In genomic region chr11:8241373-8242112, GRCh38 we compare ENCODE assay signal across 25 cellular contexts. TPM values are rescaled to one million over a fixed set of nuclear protein-coding genes. Genes with fewer than 3 reads are reported as not detected.
"Had no signal": no experiment of that assay in that cellular context is flagged by ENCODE, and none has a peak within 500 bp of the region (broad histone marks: within the 10 kb centered on the region; RNA-seq: fewer than 3 reads in every experiment).

No MANE protein-coding gene starts in this region.

- ATAC-seq: activated CD4-positive, alpha-beta T cell treated with anti-CD3 and anti-CD28 coated beads for 36 hours; heart right ventricle; left cardiac atrium; natural killer cell; sciatic nerve; stimulated activated effector memory CD8-positive, alpha-beta T cell treated with anti-CD3 and anti-CD28 coated beads, Interleukin-12 subunit alpha, Interleukin-12 subunit beta, amount 100 ng/mL, for 72 hours; stimulated activated naive CD8-positive, alpha-beta T cell treated with anti-CD3 and anti-CD28 coated beads, Interleukin-15, amount 100 ng/mL, for 72 hours had no signal

- H3K4me3 Mint-ChIP-seq: activated B cell treated with CpG ODN at 0.5 μM for 24 hours; activated CD4-positive, alpha-beta T cell treated with anti-CD3 and anti-CD28 coated beads for 36 hours; activated naive CD4-positive, alpha-beta T cell treated with anti-CD3 and anti-CD28 coated beads, Interleukin-2, amount 10 ng/mL, durations not matched to agents 7 days and 5 days; natural killer cell; stimulated activated effector memory CD8-positive, alpha-beta T cell treated with anti-CD3 and anti-CD28 coated beads, Interleukin-12 subunit alpha, Interleukin-12 subunit beta, amount 100 ng/mL, for 72 hours; stimulated activated naive CD8-positive, alpha-beta T cell treated with anti-CD3 and anti-CD28 coated beads, Interleukin-15, amount 100 ng/mL, for 72 hours had no signal

- H3K4me3 ChIP-seq: cardiac muscle cell, heart right ventricle, tibial artery had no signal

- H3K27ac ChIP-seq: cardiac muscle cell, heart right ventricle, tibial artery had no signal

- H3K27ac Mint-ChIP-seq: activated B cell treated with CpG ODN at 0.5 μM for 24 hours; activated CD4-positive, alpha-beta T cell treated with anti-CD3 and anti-CD28 coated beads for 36 hours; activated naive CD4-positive, alpha-beta T cell treated with anti-CD3 and anti-CD28 coated beads, Interleukin-2, amount 10 ng/mL, durations not matched to agents 7 days and 5 days; natural killer cell; stimulated activated effector memory CD8-positive, alpha-beta T cell treated with anti-CD3 and anti-CD28 coated beads, Interleukin-12 subunit alpha, Interleukin-12 subunit beta, amount 100 ng/mL, for 72 hours had no signal

- DNase-seq: activated B cell treated with CpG ODN at 0.5 μM for 24 hours; activated CD4-positive, alpha-beta T cell treated with anti-CD3 and anti-CD28 coated beads for 36 hours; activated CD4-positive, alpha-beta T cell treated with anti-CD3 and anti-CD28 coated beads, Interleukin-2, amount 50 U/mL, for 48 hours; activated effector memory CD4-positive, alpha-beta T cell treated with Interleukin-2 at 50 U/mL for 16 hours; activated naive CD4-positive, alpha-beta T cell treated with anti-CD3 and anti-CD28 coated beads, Interleukin-2, amount 10 ng/mL, durations not matched to agents 7 days and 5 days; activated T-cell treated with anti-CD3 and anti-CD28 coated beads, Interleukin-2, amount 50 U/mL, for 48 hours; amygdala; cortex of kidney; heart right ventricle; islet precursor cell; left cardiac atrium; midbrain; natural killer cell; nucleus accumbens; small intestine; stimulated activated CD4-positive, alpha-beta T cell treated with anti-CD3 and anti-CD28 coated beads, Interleukin-2, amount 100 ng/mL, for 24 hours; stimulated activated naive CD8-positive, alpha-beta T cell treated with anti-CD3 and anti-CD28 coated beads, Interleukin-15, amount 100 ng/mL, for 72 hours; T-helper 9 cell; tibial artery had no signal

- H3K36me3 Mint-ChIP-seq: activated naive CD4-positive, alpha-beta T cell treated with anti-CD3 and anti-CD28 coated beads, Interleukin-2, amount 10 ng/mL, durations not matched to agents 7 days and 5 days; natural killer cell; stimulated activated effector memory CD8-positive, alpha-beta T cell treated with anti-CD3 and anti-CD28 coated beads, Interleukin-12 subunit alpha, Interleukin-12 subunit beta, amount 100 ng/mL, for 72 hours had no signal

- H3K4me1 Mint-ChIP-seq: activated B cell treated with CpG ODN at 0.5 μM for 24 hours; activated CD4-positive, alpha-beta T cell treated with anti-CD3 and anti-CD28 coated beads for 36 hours; activated naive CD4-positive, alpha-beta T cell treated with anti-CD3 and anti-CD28 coated beads, Interleukin-2, amount 10 ng/mL, durations not matched to agents 7 days and 5 days; natural killer cell; stimulated activated effector memory CD8-positive, alpha-beta T cell treated with anti-CD3 and anti-CD28 coated beads, Interleukin-12 subunit alpha, Interleukin-12 subunit beta, amount 100 ng/mL, for 72 hours; stimulated activated naive CD8-positive, alpha-beta T cell treated with anti-CD3 and anti-CD28 coated beads, Interleukin-15, amount 100 ng/mL, for 72 hours had no signal

- H3K4me1 ChIP-seq: heart right ventricle, tibial artery had no signal

- H3K9me3 ChIP-seq: heart right ventricle, tibial artery had no signal

- H3K9me3 Mint-ChIP-seq: activated B cell treated with CpG ODN at 0.5 μM for 24 hours; activated naive CD4-positive, alpha-beta T cell treated with anti-CD3 and anti-CD28 coated beads, Interleukin-2, amount 10 ng/mL, durations not matched to agents 7 days and 5 days; natural killer cell; stimulated activated effector memory CD8-positive, alpha-beta T cell treated with anti-CD3 and anti-CD28 coated beads, Interleukin-12 subunit alpha, Interleukin-12 subunit beta, amount 100 ng/mL, for 72 hours; stimulated activated naive CD8-positive, alpha-beta T cell treated with anti-CD3 and anti-CD28 coated beads, Interleukin-15, amount 100 ng/mL, for 72 hours had no signal

- H3K36me3 ChIP-seq: cardiac muscle cell, heart right ventricle, tibial artery had no signal

RNA-seq across cellular contexts. Expression of gene LMO1, which starts 22.1 kb away (rescaled TPM):
- total RNA-seq: activated B cell treated with CpG ODN at 0.5 μM for 24 hours; activated CD4-positive, alpha-beta T cell treated with anti-CD3 and anti-CD28 coated beads for 36 hours; epithelial cell of proximal tubule; fibroblast of villous mesenchyme; liver; natural killer cell had no signal
